In genomic region chr10:17847586-17848296, GRCh38 we compare ENCODE assay signal across 7 cellular contexts. TPM values are rescaled to one million over a fixed set of nuclear protein-coding genes. Genes with fewer than 3 reads are reported as not detected.
DNase-seq lines count a peak whose midpoint lies in the region; ATAC-seq and TF ChIP-seq lines count a peak whose summit lies in the region.

No MANE protein-coding gene starts in this region.

- peaks cover 37% of the 10 kb centered on the region for H3K4me1 Mint-ChIP-seq in dendritic cell treated with granulocyte-macrophage colony-stimulating factor and Interleukin-4, amounts not matched to agents 40 ng/mL and 50 ng/mL, for 4 days (ENCODE audit: low read depth)

- H3K18ac ChIP-seq in mesendoderm (ENCODE audit: low read length): no peak overlapping the region

- H3K9me3 ChIP-seq in Loucy (ENCODE audit: insufficient read depth, low read depth, low read length): no peaks in the 10 kb centered on the region

- H3K4me1 ChIP-seq in Loucy (ENCODE audit: insufficient read depth, low read length, poor library complexity, severe bottlenecking) (peaks cover 20% of the 10 kb centered on the region), mesendoderm (ENCODE audit: control insufficient read depth, low read depth, low read length) (no peaks in the 10 kb centered on the region)

- H3K79me2 ChIP-seq in Loucy (ENCODE audit: insufficient read depth, low read length): no peaks in the 10 kb centered on the region
- no peaks in the 10 kb centered on the region for H3K79me2 ChIP-seq in mesendoderm (ENCODE audit: control insufficient read depth, insufficient read depth, low read length)

- peak; percentile 46 for DNase-seq in G401 (ENCODE audit: low spot score)
- peak; percentile 37 for DNase-seq in pons (ENCODE audit: low spot score)
- DNase-seq in mesendoderm: no peak

- H3K4me3 ChIP-seq in Loucy (ENCODE audit: low read length, poor library complexity, severe bottlenecking) (no peak overlapping the region), mesendoderm (ENCODE audit: low read length) (no peak overlapping the region)

- H3K27ac Mint-ChIP-seq in dendritic cell treated with granulocyte-macrophage colony-stimulating factor and Interleukin-4, amounts not matched to agents 40 ng/mL and 50 ng/mL, for 4 days: peak overlapping the region; percentile 56

- intact Hi-C loops in dendritic cell treated with granulocyte-macrophage colony-stimulating factor and Interleukin-4, amounts not matched to agents 40 ng/mL and 50 ng/mL, for 4 days (cut with micrococcal nuclease): no loop called here

- no peaks in the 10 kb centered on the region for H3K27me3 Mint-ChIP-seq in dendritic cell treated with granulocyte-macrophage colony-stimulating factor and Interleukin-4, amounts not matched to agents 40 ng/mL and 50 ng/mL, for 4 days

- no peaks in the 10 kb centered on the region for H3K9me3 Mint-ChIP-seq in dendritic cell treated with granulocyte-macrophage colony-stimulating factor and Interleukin-4, amounts not matched to agents 40 ng/mL and 50 ng/mL, for 4 days

- no peak overlapping the region for H4K5ac ChIP-seq in mesendoderm (ENCODE audit: low read length)

- H2AFZ ChIP-seq in Loucy (ENCODE audit: low read length): peak overlapping the region; percentile 85

- no peaks in the 10 kb centered on the region for H3F3A ChIP-seq in Loucy (ENCODE audit: low read depth)

- H4K8ac ChIP-seq in mesendoderm (ENCODE audit: low read depth, low read length): no peak overlapping the region

- H3K9ac ChIP-seq in Loucy (ENCODE audit: low read depth, low read length, poor library complexity, severe bottlenecking) (no peak overlapping the region), mesendoderm (ENCODE audit: low read length) (no peak overlapping the region)

- no peak overlapping the region for H2AK5ac ChIP-seq in mesendoderm (ENCODE audit: low read length)

- H3K4me2 ChIP-seq in Loucy (ENCODE audit: low read depth, low read length, poor library complexity, severe bottlenecking) (no peak overlapping the region), mesendoderm (ENCODE audit: low read length) (no peak overlapping the region)

- WGBS in mesendoderm (ENCODE audit: extremely low coverage, insufficient coverage, low lambda C conversion rate): no CpG with 5 or more reads among the region's 5 CpGs

- H3K27me3 ChIP-seq in Loucy (ENCODE audit: insufficient read depth, low read length, poor library complexity, severe bottlenecking) (no peaks in the 10 kb centered on the region), mesendoderm (ENCODE audit: insufficient read depth, low read length, poor library complexity) (no peaks in the 10 kb centered on the region)

- no peaks in the 10 kb centered on the region for H3K36me3 ChIP-seq in Loucy (ENCODE audit: insufficient read depth, low read length)
- H3K36me3 ChIP-seq in mesendoderm (ENCODE audit: control insufficient read depth, insufficient read depth, low read length): no peaks in the 10 kb centered on the region

- in situ Hi-C loops in G401 (cut with HindIII; ENCODE audit: low sequenced_read_pairs): no loop called here

- H3K36me3 Mint-ChIP-seq in dendritic cell treated with granulocyte-macrophage colony-stimulating factor and Interleukin-4, amounts not matched to agents 40 ng/mL and 50 ng/mL, for 4 days (ENCODE audit: low read depth): peaks cover 95% of the 10 kb centered on the region

- H3K23ac ChIP-seq in mesendoderm (ENCODE audit: low read length): no peak overlapping the region

- no peaks in the 10 kb centered on the region for H3K9me2 ChIP-seq in Loucy (replicated peaks; ENCODE audit: low read depth, low read length)

- ATAC-seq in GM21447 (IDR thresholded peaks at IDR 0.05; ENCODE audit: unreplicated experiment) (no peak), GM18498 (IDR thresholded peaks at IDR 0.05; ENCODE audit: unreplicated experiment) (no peak)

- no peak overlapping the region for H3K27ac ChIP-seq in mesendoderm (ENCODE audit: low read depth, low read length)

- no peak overlapping the region for H2BK120ac ChIP-seq in mesendoderm (ENCODE audit: low read depth, low read length)

- no peaks in the 10 kb centered on the region for H4K20me1 ChIP-seq in Loucy (ENCODE audit: insufficient read depth, low read length, poor library complexity, severe bottlenecking)

- H3K79me1 ChIP-seq in mesendoderm (ENCODE audit: low read length): no peaks in the 10 kb centered on the region

- H2BK15ac ChIP-seq in mesendoderm (replicated peaks; ENCODE audit: low read depth): no peak overlapping the region

- H3K56ac ChIP-seq in mesendoderm (ENCODE audit: low read length): no peak overlapping the region

- no peak overlapping the region for H3K4ac ChIP-seq in mesendoderm (ENCODE audit: low read depth, low read length)

- no peak overlapping the region for H2BK5ac ChIP-seq in mesendoderm (ENCODE audit: low read length)

- no peak overlapping the region for H3K4me3 Mint-ChIP-seq in dendritic cell treated with granulocyte-macrophage colony-stimulating factor and Interleukin-4, amounts not matched to agents 40 ng/mL and 50 ng/mL, for 4 days

- TF ChIP-seq CTCF in Loucy (conservative IDR thresholded peaks at IDR 0.05; ENCODE audit: low read length): peak; percentile 74

RNA-seq across cellular contexts. Expression of gene MRC1, which starts 38.6 kb away (rescaled TPM):
- 0.12 TPM in 1 of 2 replicates, not detected in the other for total RNA-seq in G401 (2014; rRNA removed; shearing (Covaris generic))
- 0.17 TPM for polyA plus RNA-seq in mesendoderm (2013, experiment 1 of 2)
- polyA plus RNA-seq in mesendoderm (2013, experiment 2 of 2): 0.18 TPM
